In genomic region chr5:62937661-62938558, GRCh38 we compare ENCODE assay signal across 13 cellular contexts.
DNase-seq lines count a peak whose midpoint lies in the region; ATAC-seq and TF ChIP-seq lines count a peak whose summit lies in the region.
"Had no signal": no experiment of that assay in that cellular context is flagged by ENCODE, and none has a peak within 500 bp of the region (broad histone marks: within the 10 kb centered on the region; RNA-seq: fewer than 3 reads in every experiment).

No MANE protein-coding gene starts in this region.

- H4K91ac ChIP-seq in mesenchymal stem cell (ENCODE audit: low read length) (no peak overlapping the region), neuronal stem cell (ENCODE audit: low read depth, low read length, poor library complexity) (no peak overlapping the region)

- peaks cover 0 to 3% (median 0%) of the 10 kb centered on the region in 5 donors for H3K27me3 Mint-ChIP-seq in naive thymus-derived CD8-positive, alpha-beta T cell

- H2AK5ac ChIP-seq in mesenchymal stem cell (ENCODE audit: low read length, severe bottlenecking) (peak overlapping the region; percentile 96), neuronal stem cell (ENCODE audit: low read depth, low read length) (no peak overlapping the region)

- intact Hi-C loops in left ventricle myocardium inferior (cut with micrococcal nuclease), result no loop called here

- H3K23ac ChIP-seq in mesenchymal stem cell (ENCODE audit: low read length in 2 of 2) (no peak overlapping the region), neuronal stem cell (ENCODE audit: low read depth, low read length, poor library complexity) (no peak overlapping the region)

- H3K4ac ChIP-seq in mesenchymal stem cell (ENCODE audit: low read depth in 1 of 2, low read length in 2 of 2), result no peak overlapping the region
- no peak overlapping the region for H3K4ac ChIP-seq in neuronal stem cell (ENCODE audit: low read length)

- H3K9ac ChIP-seq in mesenchymal stem cell (ENCODE audit: low read length) (no peak overlapping the region), neuronal stem cell (ENCODE audit: low read depth, low read length, poor library complexity) (no peak overlapping the region)

- H3K4me1 ChIP-seq in cardiac muscle cell (ENCODE audit: low read depth) (peaks cover 28% of the 10 kb centered on the region), left ventricle myocardium inferior (no peaks in the 10 kb centered on the region), mesenchymal stem cell (ENCODE audit: control insufficient read depth, insufficient read depth, low read depth, low read length) (peaks cover 9% of the 10 kb centered on the region), neuronal stem cell (ENCODE audit: control insufficient read depth in 2 of 2, insufficient read depth in 1 of 2, low read depth in 1 of 2, low read length in 2 of 2) (no peaks in the 10 kb centered on the region)

- H3K9me3 Mint-ChIP-seq in naive thymus-derived CD8-positive, alpha-beta T cell, result no peaks in the 10 kb centered on the region
- H3K9me3 Mint-ChIP-seq: activated T-cell treated with anti-CD3 and anti-CD28 coated beads, Interleukin-2, amount 50 U/mL, for 72 hours had no signal

- H3K36me3 ChIP-seq in cardiac muscle cell (no peaks in the 10 kb centered on the region), left ventricle myocardium inferior (no peaks in the 10 kb centered on the region), mesenchymal stem cell (ENCODE audit: control insufficient read depth in 1 of 2, insufficient read depth in 2 of 2, low read depth in 1 of 2, low read length in 2 of 2) (no peaks in the 10 kb centered on the region), neuronal stem cell (replicated peaks in 1 of 2; ENCODE audit: control insufficient read depth in 2 of 2, insufficient read depth in 2 of 2, low read length in 2 of 2) (no peaks in the 10 kb centered on the region)

- H4K8ac ChIP-seq in mesenchymal stem cell (ENCODE audit: low read length) (peak overlapping the region; percentile 19), neuronal stem cell (ENCODE audit: low read depth, low read length) (no peak overlapping the region)

- peak overlapping the region; percentile 51 for H2BK5ac ChIP-seq in mesenchymal stem cell (ENCODE audit: low read depth, low read length, poor library complexity, severe bottlenecking)
- no peak overlapping the region for H2BK5ac ChIP-seq in neuronal stem cell (ENCODE audit: low read length)

- ATAC-seq in HG02884 (IDR thresholded peaks at IDR 0.05; ENCODE audit: unreplicated experiment), result no peak
- ATAC-seq in naive thymus-derived CD8-positive, alpha-beta T cell, result no peak
- ATAC-seq: activated CD4-positive, CD25-positive, alpha-beta regulatory T cell treated with anti-CD3 and anti-CD28 coated beads, Interleukin-2, amount 50 U/mL, for 24 hours; activated T-cell treated with anti-CD3 and anti-CD28 coated beads, Interleukin-2, amount 50 U/mL, for 72 hours had no signal

- H3K27ac ChIP-seq in cardiac muscle cell (peak overlapping the region; percentile 50), left ventricle myocardium inferior (replicated peaks) (no peak overlapping the region), mesenchymal stem cell (ENCODE audit: low read length, poor library complexity, severe bottlenecking) (peak overlapping the region; percentile 87), neuronal stem cell (replicated peaks; ENCODE audit: low read length) (no peak overlapping the region)
- H3K27ac ChIP-seq: epithelial cell of prostate, testis had no signal

- H3K18ac ChIP-seq in mesenchymal stem cell (ENCODE audit: low read depth in 1 of 2, low read length in 2 of 2) (no peak overlapping the region), neuronal stem cell (ENCODE audit: low read length) (no peak overlapping the region)

- 45% methylated on average over 2 of the region's 3 CpGs for whole genome bisulfite sequencing in mesenchymal stem cell
- WGBS in neuronal stem cell (ENCODE audit: extremely low coverage in 2 of 2, insufficient read length in 2 of 2, insufficient replicate concordance in 1 of 2), 2 donors, result no CpG with 5 or more reads among the region's 3 CpGs

- H2BK12ac ChIP-seq in mesenchymal stem cell (ENCODE audit: low read length in 2 of 2) (no peak overlapping the region), neuronal stem cell (ENCODE audit: low read length) (no peak overlapping the region)

- H3K9me3 ChIP-seq in cardiac muscle cell (ENCODE audit: low read depth) (no peaks in the 10 kb centered on the region), left ventricle myocardium inferior (replicated peaks) (no peaks in the 10 kb centered on the region), mesenchymal stem cell (ENCODE audit: control insufficient read depth, low read length) (no peaks in the 10 kb centered on the region), neuronal stem cell (replicated peaks in 1 of 2; ENCODE audit: control insufficient read depth in 2 of 2, insufficient read depth in 1 of 2, low read depth in 1 of 2, low read length in 2 of 2) (no peaks in the 10 kb centered on the region)
- H3K9me3 ChIP-seq: testis had no signal

- no peak overlapping the region for H3K4me3 Mint-ChIP-seq in naive thymus-derived CD8-positive, alpha-beta T cell
- H3K4me3 Mint-ChIP-seq: activated T-cell treated with anti-CD3 and anti-CD28 coated beads, Interleukin-2, amount 50 U/mL, for 72 hours had no signal

- no peak overlapping the region for H3K4me3 ChIP-seq in cardiac muscle cell
- H3K4me3 ChIP-seq in left ventricle myocardium inferior, result no peak overlapping the region
- H3K4me3 ChIP-seq in epithelial cell of proximal tubule (ENCODE audit: low read depth, low read length), result no peak overlapping the region
- no peak overlapping the region for H3K4me3 ChIP-seq in mesenchymal stem cell (ENCODE audit: insufficient read depth in 1 of 2, low read depth in 1 of 2, low read length in 2 of 2)
- H3K4me3 ChIP-seq in neuronal stem cell (ENCODE audit: low read length in 2 of 2), result no peak overlapping the region
- H3K4me3 ChIP-seq: testis had no signal

- TF ChIP-seq CTCF in cardiac muscle cell (IDR thresholded peaks at IDR 0.05; ENCODE audit: low read depth, low read length) (no peak), left ventricle myocardium inferior (IDR thresholded peaks at IDR 0.05; ENCODE audit: borderline replicate concordance) (no peak), epithelial cell of proximal tubule (conservative IDR thresholded peaks at IDR 0.05; ENCODE audit: low read depth, low read length) (no peak)

- H3K4me1 Mint-ChIP-seq in naive thymus-derived CD8-positive, alpha-beta T cell, result no peaks in the 10 kb centered on the region

- H3K79me1 ChIP-seq in mesenchymal stem cell (replicated peaks; ENCODE audit: low read length, poor library complexity, severe bottlenecking), result no peaks in the 10 kb centered on the region
- H3K79me1 ChIP-seq in neuronal stem cell (ENCODE audit: low read depth, low read length), result no peaks in the 10 kb centered on the region

- no peaks in the 10 kb centered on the region for H3K36me3 Mint-ChIP-seq in naive thymus-derived CD8-positive, alpha-beta T cell

- no peak overlapping the region for H3K14ac ChIP-seq in mesenchymal stem cell (ENCODE audit: low read length in 2 of 2)
- H3K14ac ChIP-seq in neuronal stem cell (ENCODE audit: low read length), result no peak overlapping the region

- POLR2A ChIA-PET in naive thymus-derived CD8-positive, alpha-beta T cell (lab: Charles Lee), result no interaction called here

- H3K4me2 ChIP-seq in mesenchymal stem cell (ENCODE audit: low read length, poor library complexity, severe bottlenecking), result no peak overlapping the region
- no peak overlapping the region for H3K4me2 ChIP-seq in neuronal stem cell (ENCODE audit: insufficient read depth, low read length, poor library complexity, severe bottlenecking)

- H3K27me3 ChIP-seq in cardiac muscle cell (no peaks in the 10 kb centered on the region), left ventricle myocardium inferior (ENCODE audit: low read depth) (no peaks in the 10 kb centered on the region), mesenchymal stem cell (ENCODE audit: control insufficient read depth in 1 of 2, insufficient read depth in 1 of 2, low read length in 2 of 2) (no peaks in the 10 kb centered on the region), neuronal stem cell (ENCODE audit: control insufficient read depth in 3 of 3, insufficient read depth in 3 of 3, low read depth in 1 of 3, low read length in 3 of 3) (no peaks in the 10 kb centered on the region)
- H3K27me3 ChIP-seq: testis had no signal

- no peak overlapping the region for H2AFZ ChIP-seq in mesenchymal stem cell (ENCODE audit: low read depth, low read length)
- no peak overlapping the region for H2AFZ ChIP-seq in neuronal stem cell (ENCODE audit: low read length)

- H2BK120ac ChIP-seq in mesenchymal stem cell (ENCODE audit: low read depth, low read length) (no peak overlapping the region), neuronal stem cell (ENCODE audit: low read depth, low read length) (no peak overlapping the region)

- DNase-seq in cardiac muscle cell (ENCODE audit: low read depth in 1 of 2, low spot score in 1 of 2), result peak in 1 of 2 donors; percentile 80
- no peak for DNase-seq in left ventricle myocardium inferior
- DNase-seq in epithelial cell of proximal tubule (ENCODE audit: low read depth), result peak; percentile 87
- DNase-seq in mesenchymal stem cell, result peak; percentile 30
- no peak for DNase-seq in anterior cingulate cortex (lab: John Stamatoyannopoulos, UW)
- no peak for DNase-seq in neuronal stem cell (ENCODE audit: low spot score)
- no peak for DNase-seq in naive thymus-derived CD8-positive, alpha-beta T cell
- DNase-seq: activated T-cell treated with anti-CD3 and anti-CD28 coated beads, Interleukin-2, amount 50 U/mL, for 72 hours; NCI-H2171; testis had no signal

- no peak overlapping the region for H3K27ac Mint-ChIP-seq in naive thymus-derived CD8-positive, alpha-beta T cell
- H3K27ac Mint-ChIP-seq: activated T-cell treated with anti-CD3 and anti-CD28 coated beads, Interleukin-2, amount 50 U/mL, for 72 hours had no signal

- no peak overlapping the region for H2BK15ac ChIP-seq in mesenchymal stem cell (ENCODE audit: low read depth, poor library complexity, severe bottlenecking)
- H2BK15ac ChIP-seq in neuronal stem cell (ENCODE audit: low read length), result no peak overlapping the region

Comparison
In these comparisons a context has a peak if more than half of its experiments do, and no peak if none do; other contexts are left out.
1. H3K27ac ChIP-seq: peak in cardiac muscle cell (single experiment) and mesenchymal stem cell (single experiment); none in left ventricle myocardium inferior (single experiment) and neuronal stem cell (single experiment).
2. DNase-seq: peak in epithelial cell of proximal tubule (single experiment) and mesenchymal stem cell (single experiment); none in left ventricle myocardium inferior (single experiment), anterior cingulate cortex (0 of 58), neuronal stem cell (single experiment) and naive thymus-derived CD8-positive, alpha-beta T cell (0 of 10).